Comparison of ENCODE assay signal across 1 cellular context in genomic region chr7:1175967-1176851, GRCh38.
TF ChIP-seq lines count a peak whose summit lies in the region.

No MANE protein-coding gene starts in this region.

TF ChIP-seq in HepG2, 621 proteins besides CTCF, POLR2A, EP300 and RAD21 (continued from another document and continues in another):
- no peak for TF ChIP-seq SATB2 (CRISPR knock-in tag; IDR thresholded peaks at IDR 0.05)
- TF ChIP-seq LCORL (IDR thresholded peaks at IDR 0.05): no peak
- peak; percentile 7; the same call in 1 of the 2 replicates for TF ChIP-seq LCORL (CRISPR knock-in tag; IDR thresholded peaks at IDR 0.05)
- peak; percentile 77 for TF ChIP-seq PHF20 (CRISPR knock-in tag; IDR thresholded peaks at IDR 0.05)
- TF ChIP-seq ZNF101 (CRISPR knock-in tag; IDR thresholded peaks at IDR 0.05; ENCODE audit: borderline replicate concordance, low read depth): no peak
- TF ChIP-seq ARNT2 (CRISPR knock-in tag; IDR thresholded peaks at IDR 0.05; ENCODE audit: low read depth): peak; percentile 90
- no peak for TF ChIP-seq ZNF660 (CRISPR knock-in tag; IDR thresholded peaks at IDR 0.05; ENCODE audit: borderline replicate concordance, low read depth)
- TF ChIP-seq RORA (CRISPR knock-in tag; IDR thresholded peaks at IDR 0.05): no peak
- TF ChIP-seq ZC3H4 (CRISPR knock-in tag; IDR thresholded peaks at IDR 0.05; ENCODE audit: borderline replicate concordance): no peak
- TF ChIP-seq CBX5 (CRISPR knock-in tag; IDR thresholded peaks at IDR 0.05; ENCODE audit: borderline replicate concordance): no peak
- TF ChIP-seq HOMEZ (CRISPR knock-in tag; IDR thresholded peaks at IDR 0.05; ENCODE audit: low read depth): 0 out of 2 replicates have a peak, but pooled peaks have one; percentile 19
- TF ChIP-seq ATAD3A (CRISPR knock-in tag; IDR thresholded peaks at IDR 0.05): no peak
- TF ChIP-seq ZSCAN21 (CRISPR knock-in tag; IDR thresholded peaks at IDR 0.05; ENCODE audit: borderline replicate concordance): peak; percentile 89
- TF ChIP-seq ZFP82 (CRISPR knock-in tag; IDR thresholded peaks at IDR 0.05; ENCODE audit: borderline replicate concordance): no peak
- peak; percentile 70; the same call in 1 of the 2 replicates for TF ChIP-seq ZNF441 (CRISPR knock-in tag; IDR thresholded peaks at IDR 0.05; ENCODE audit: borderline replicate concordance)
- TF ChIP-seq MEIS2 (CRISPR knock-in tag; IDR thresholded peaks at IDR 0.05): 0 out of 2 replicates have a peak, but pooled peaks have one; percentile 19
- TF ChIP-seq PBX2 (CRISPR knock-in tag; IDR thresholded peaks at IDR 0.05): no peak
- TF ChIP-seq TEF (CRISPR knock-in tag; IDR thresholded peaks at IDR 0.05): no peak
- 0 out of 2 replicates have a peak, but pooled peaks have one; percentile 30 for TF ChIP-seq ZNF616 (CRISPR knock-in tag; IDR thresholded peaks at IDR 0.05; ENCODE audit: low read depth)
- peak; percentile 44; the same call in 1 of the 2 replicates for TF ChIP-seq ZNF337 (CRISPR knock-in tag; IDR thresholded peaks at IDR 0.05; ENCODE audit: borderline replicate concordance, low read depth)
- no peak for TF ChIP-seq ZNF317 (CRISPR knock-in tag; IDR thresholded peaks at IDR 0.05)
- TF ChIP-seq SPEN (CRISPR knock-in tag; IDR thresholded peaks at IDR 0.05; ENCODE audit: low read depth): peak; percentile 52
- no peak for TF ChIP-seq ZNF530 (CRISPR knock-in tag; IDR thresholded peaks at IDR 0.05; ENCODE audit: low read depth)
- TF ChIP-seq ZBTB46 (CRISPR knock-in tag; IDR thresholded peaks at IDR 0.05; ENCODE audit: borderline replicate concordance): no peak
- TF ChIP-seq EED (CRISPR knock-in tag; IDR thresholded peaks at IDR 0.05): no peak
- TF ChIP-seq POGK (CRISPR knock-in tag; conservative IDR thresholded peaks at IDR 0.05): peak; percentile 89
- peak; percentile 75; the same call in 1 of the 2 replicates for TF ChIP-seq REPIN1 (CRISPR knock-in tag; IDR thresholded peaks at IDR 0.05; ENCODE audit: borderline replicate concordance, low read depth)
- TF ChIP-seq ZFP36 (IDR thresholded peaks at IDR 0.05; ENCODE audit: borderline replicate concordance, low read depth, low read length, partially characterized antibody): no peak
- no peak for TF ChIP-seq ARNT (IDR thresholded peaks at IDR 0.05)
- no peak for TF ChIP-seq ZNF142 (CRISPR knock-in tag; IDR thresholded peaks at IDR 0.05)
- TF ChIP-seq SIN3A (IDR thresholded peaks at IDR 0.05; ENCODE audit: borderline replicate concordance, low read depth, low read length): no peak
- TF ChIP-seq TFDP1 (CRISPR knock-in tag; IDR thresholded peaks at IDR 0.05; ENCODE audit: borderline replicate concordance): peak; percentile 41; the same call in 1 of the 2 replicates
- TF ChIP-seq ZNF607 (CRISPR knock-in tag; IDR thresholded peaks at IDR 0.05; ENCODE audit: borderline replicate concordance): peak; percentile 39; the same call in 1 of the 2 replicates
- TF ChIP-seq MLX (CRISPR knock-in tag; IDR thresholded peaks at IDR 0.05): no peak
- peak; percentile 18; the same call in 1 of the 2 replicates for TF ChIP-seq THAP9 (CRISPR knock-in tag; IDR thresholded peaks at IDR 0.05; ENCODE audit: borderline replicate concordance)
- TF ChIP-seq ZBTB8A (CRISPR knock-in tag; IDR thresholded peaks at IDR 0.05; ENCODE audit: borderline replicate concordance, low read depth): no peak
- TF ChIP-seq YEATS4 (CRISPR knock-in tag; IDR thresholded peaks at IDR 0.05; ENCODE audit: borderline replicate concordance): peak; percentile 80
